8 cellular contexts compared by ENCODE assay signal in genomic region chr4:77095101-77095826, GRCh38. TPM values are rescaled to one million over a fixed set of nuclear protein-coding genes. Genes with fewer than 3 reads are reported as not detected.
DNase-seq lines count a peak whose midpoint lies in the region; ATAC-seq and TF ChIP-seq lines count a peak whose summit lies in the region.

No MANE protein-coding gene starts in this region.

- intact Hi-C loops in Panc1 (cut with micrococcal nuclease; ENCODE audit: unreplicated experiment): no loop called here
- intact Hi-C loops in tibial artery (cut with DNase I; ENCODE audit: low total_unique reads): loop anchor here (10.0 kb wide), 1 partner anchor 110 kb away; no protein-coding TSS in a partner anchor

- H3K27me3 ChIP-seq in Panc1 (ENCODE audit: control insufficient read depth, insufficient read depth, low read length) (no peaks in the 10 kb centered on the region), tibial artery (no peaks in the 10 kb centered on the region)

- H3K4me3 ChIP-seq in Panc1 (ENCODE audit: low read depth in 2 of 2, low read length in 2 of 2): no peak overlapping the region
- no peak overlapping the region for H3K4me3 ChIP-seq in fibroblast of villous mesenchyme (ENCODE audit: low read depth, low read length)
- no peak overlapping the region for H3K4me3 ChIP-seq in tibial artery

- H3K4me1 ChIP-seq in Panc1 (ENCODE audit: control insufficient read depth, insufficient read depth, low read length) (no peaks in the 10 kb centered on the region), tibial artery (peaks cover 0 to 8% (median 2%) of the 10 kb centered on the region in 4 donors)

- TF ChIP-seq CTCF in Panc1 (IDR thresholded peaks at IDR 0.05): peak; percentile 88
- peak; percentile 94 for TF ChIP-seq CTCF in fibroblast of villous mesenchyme (IDR thresholded peaks at IDR 0.05; ENCODE audit: insufficient read depth, low read depth, low read length)
- TF ChIP-seq CTCF in omental fat pad (IDR thresholded peaks at IDR 0.05): no peak
- TF ChIP-seq CTCF in tibial artery (IDR thresholded peaks at IDR 0.05): peak; percentile 83 to 86

- ATAC-seq in GM21526 (IDR thresholded peaks at IDR 0.05; ENCODE audit: low FRiP score, unreplicated experiment) (peak; percentile 99), Panc1 (peak; percentile 99), omental fat pad (ENCODE audit: low FRiP score) (peak; percentile 83)

- POLR2A ChIA-PET in Panc1 (lab: Charles Lee): interaction anchor here (0.6 kb wide), 1 partner anchor 95 kb away, joined by 3 read pairs; no protein-coding TSS in a partner anchor

- BruUV-seq in Panc1 (replicated peaks; lab: Mats Ljungman, UMichigan): no TSS peak

- in situ Hi-C loops in Panc1 (cut with HindIII; ENCODE audit: low pct_unique_long_range_greater_than_20kb, low sequenced_read_pairs): no loop called here

- CTCF ChIA-PET in Panc1 (lab: Charles Lee): interaction anchor here (0.6 to 1.5 kb wide), 6 partner anchors 12 to 200 kb away, joined by 3 to 6 read pairs (median 3); no protein-coding TSS in a partner anchor

- H3K27ac ChIP-seq in Panc1 (ENCODE audit: low read length) (no peak overlapping the region), tibial artery (peak overlapping the region in 1 of 2 donors; percentile 2)

- H3K36me3 ChIP-seq in Panc1 (ENCODE audit: control insufficient read depth, insufficient read depth, low read length): no peaks in the 10 kb centered on the region
- H3K36me3 ChIP-seq in tibial artery: no peaks in the 10 kb centered on the region

- no peaks in the 10 kb centered on the region for H3K9me3 ChIP-seq in Panc1 (ENCODE audit: control insufficient read depth, insufficient read depth, low read depth, low read length)
- H3K9me3 ChIP-seq in tibial artery: no peaks in the 10 kb centered on the region

- DNase-seq in DMS53 (lab: John Stamatoyannopoulos, UW) (peak; percentile 80), HuH-7 (ENCODE audit: low spot score) (peak; percentile 55), Panc1 (ENCODE audit: low read depth, low spot score) (peak; percentile 33), activated T-helper 1 cell treated with Interleukin-2 at 50 U/mL for 16 hours (ENCODE audit: low read depth) (peak; percentile 43), fibroblast of villous mesenchyme (ENCODE audit: low read depth) (peak; percentile 64), omental fat pad (ENCODE audit: low spot score) (peak; percentile 68), tibial artery (peak; percentile 85)

RNA-seq across cellular contexts. Expression of gene CCNI, which starts 19.5 kb away (rescaled TPM):
- total RNA-seq in Panc1 (2021; ENCODE audit: unreplicated experiment) (125 TPM), fibroblast of villous mesenchyme (129 and 187 TPM in 2 replicates), omental fat pad (100 to 1,000 TPM; 191 to 233 (median 199) TPM)
- polyA plus RNA-seq in Panc1 (2012; ENCODE audit: insufficient read length): 152 TPM

Comparison
In these comparisons a context has a peak if more than half of its experiments do, and no peak if none do; other contexts are left out.
1. DNase-seq: peak in every context shown above with its lines; median percentile 85 in tibial artery; 80 in DMS53; 68 in omental fat pad; 64 in fibroblast of villous mesenchyme; 55 in HuH-7; 43 in activated T-helper 1 cell treated with Interleukin-2 at 50 U/mL for 16 hours; 33 in Panc1.
2. CTCF ChIP-seq: peak in Panc1 (single experiment), fibroblast of villous mesenchyme (single experiment) and tibial artery (2 of 2); none in omental fat pad (0 of 3).
3. Peak in every context shown above with its lines, with median percentiles within 50 percentile points of each other: ATAC-seq.